ENCODE assay signal across 16 cellular contexts in the genomic region with DNA sequence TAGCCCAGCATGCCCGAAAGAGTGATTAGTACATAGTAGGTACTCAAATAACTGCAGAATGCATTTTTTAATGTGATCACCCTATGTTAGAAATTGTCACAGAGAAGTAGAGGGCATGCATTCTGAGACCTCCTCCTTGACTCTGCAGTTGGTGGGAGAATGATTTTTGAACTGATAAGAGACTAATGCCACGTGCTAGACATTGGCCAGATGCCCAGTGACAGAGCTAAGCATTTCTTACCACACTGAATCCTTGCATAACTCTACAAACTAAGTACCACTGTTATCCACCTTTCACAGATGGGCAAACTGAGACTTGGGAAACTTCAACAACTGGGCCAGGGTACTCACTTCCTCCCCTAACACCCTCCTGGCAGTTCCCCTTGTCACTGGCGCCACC. TPM values are rescaled to one million over a fixed set of nuclear protein-coding genes. Genes with fewer than 3 reads are reported as not detected.
DNase-seq lines count a peak whose midpoint lies in the region; FAIRE-seq and TF ChIP-seq lines count a peak whose summit lies in the region.
"Had no signal": no experiment of that assay in that cellular context is flagged by ENCODE, and none has a peak within 500 bp of the region (broad histone marks: within the 10 kb centered on the region; RNA-seq: fewer than 3 reads in every experiment).

No MANE protein-coding gene starts in this region.

- H3K36me3 ChIP-seq in bronchial epithelial cell (ENCODE audit: control insufficient read depth, insufficient read depth, low read length) (no peaks in the 10 kb centered on the region), testis (ENCODE audit: low read depth, missing control alignments) (no peaks in the 10 kb centered on the region)
- H3K36me3 ChIP-seq: tibial artery had no signal

- H3K4me3 ChIP-seq in bronchial epithelial cell (ENCODE audit: low read depth, low read length) (no peak overlapping the region), testis (no peak overlapping the region)
- H3K4me3 ChIP-seq: tibial artery had no signal

- H3K27me3 ChIP-seq in bronchial epithelial cell (ENCODE audit: control insufficient read depth, insufficient read depth, low read length), result no peaks in the 10 kb centered on the region
- H3K27me3 ChIP-seq in testis, result no peaks in the 10 kb centered on the region
- H3K27me3 ChIP-seq: tibial artery had no signal

- TF ChIP-seq CTCF in bronchial epithelial cell (IDR thresholded peaks at IDR 0.05; ENCODE audit: insufficient read depth, low read length, severe bottlenecking) (no peak), testis (IDR thresholded peaks at IDR 0.05) (no peak)

- H3K9me3 ChIP-seq in testis, result no peaks in the 10 kb centered on the region
- H3K9me3 ChIP-seq: tibial artery had no signal

- TF ChIP-seq POLR2A in testis (IDR thresholded peaks at IDR 0.05) (no peak), GM12891 (IDR thresholded peaks at IDR 0.05; ENCODE audit: low read depth, low read length) (no peak)

- no peak overlapping the region for H3K27ac ChIP-seq in testis
- H3K27ac ChIP-seq: tibial artery had no signal

- WGBS in testis, 2 donors, result 70 to 76% methylated on average over 3 of the region's 3 CpGs

- FAIRE-seq in bronchial epithelial cell (lab: Jason Lieb, UNC) (peak; percentile 66), GM12891 (lab: Jason Lieb, UNC) (no peak)

- intact Hi-C loops in testis (cut with DNase I; ENCODE audit: low total_unique reads), result no loop called here

- DNase-seq in H4 (ENCODE audit: low spot score) (peak; percentile 20), MV-4-11 (lab: John Stamatoyannopoulos, UW) (peak; percentile 21), bronchial epithelial cell (ENCODE audit: low read depth) (no peak), lung microvascular endothelial cell (ENCODE audit: low read depth in 2 of 2) (peak; percentile 10 to 61), testis (no peak), GM12891 (ENCODE audit: insufficient read length, low spot score) (no peak), amygdala (lab: John Stamatoyannopoulos, UW) (no peak)
- DNase-seq: activated CD8-positive, alpha-beta memory T cell treated with anti-CD3 and anti-CD28 coated beads, Interleukin-2, amount 50 U/mL, for 48 hours; activated naive CD4-positive, alpha-beta T cell treated with anti-CD3 and anti-CD28 coated beads, Interleukin-2, amount 10 ng/mL, durations not matched to agents 7 days and 5 days; CD4-positive, alpha-beta memory T cell; left ventricle myocardium superior; NCI-H1436; NCI-H446; stimulated activated CD4-positive, alpha-beta T cell treated with anti-CD3 and anti-CD28 coated beads, Interleukin-2, amount 100 ng/mL, for 48 hours; SW 1271; tibial artery had no signal

- H3K4me1 ChIP-seq in testis, result peaks cover 6% of the 10 kb centered on the region
- H3K4me1 ChIP-seq: tibial artery had no signal

TF ChIP-seq in GM12891, 5 proteins besides CTCF, POLR2A, EP300 and RAD21:
- TF ChIP-seq PAX5 (IDR thresholded peaks at IDR 0.05; ENCODE audit: insufficient read depth, low read length, severe bottlenecking), result no peak

RNA-seq across cellular contexts. Expression of gene SPATA12, which starts 33.5 kb away (rescaled TPM):
- 0.14 TPM in 1 of 2 replicates, not detected in the other for total RNA-seq in H4 (2014; rRNA removed; shearing (Covaris generic))
- total RNA-seq in bronchial epithelial cell (under 0.01 TPM in 1 of 2 replicates, not detected in the other), lung microvascular endothelial cell (0.44 TPM in 1 of 2 replicates, not detected in the other), testis (10 to 100 TPM in 1 of 2 donors, 1 to 10 TPM in 1; 4.3 to 10.2 TPM)
- polyA plus RNA-seq in testis (ENCODE audit: insufficient read depth, low read depth, low replicate concordance), result 32.0 TPM
- 0.04 TPM for polyA plus RNA-seq in GM12891 (2012; ENCODE audit: low read depth, missing spikeins)
- total RNA-seq: CD4-positive, alpha-beta memory T cell; left ventricle myocardium superior had no signal
- polyA plus RNA-seq: CD4-positive, alpha-beta memory T cell had no signal

Comparison
In these comparisons a context has a peak if more than half of its experiments do, and no peak if none do; other contexts are left out.
1. DNase-seq: peak in H4 (single experiment), MV-4-11 (single experiment) and lung microvascular endothelial cell (2 of 2); none in bronchial epithelial cell (single experiment), testis (single experiment), GM12891 (single experiment) and amygdala (0 of 56).